8 cellular contexts compared by ENCODE assay signal in genomic region chrX:30713061-30713525, GRCh38. TPM values are rescaled to one million over a fixed set of nuclear protein-coding genes. Genes with fewer than 3 reads are reported as not detected.
A peak's percentile ranks its signal among the peaks of the same experiment; 100 is the strongest.
DNase-seq lines count a peak whose midpoint lies in the region; ATAC-seq and TF ChIP-seq lines count a peak whose summit lies in the region.

No MANE protein-coding gene starts in this region.

- peak; percentile 83 for ATAC-seq in left colon

- H3K27ac Mint-ChIP-seq in brain = no peak overlapping the region

- H3K9me3 Mint-ChIP-seq in brain = no peaks in the 10 kb centered on the region

- peak; percentile 53 for DNase-seq in activated naive CD4-positive, alpha-beta T cell treated with Interleukin-2 at 50 U/mL for 16 hours
- no peak for DNase-seq in activated naive CD4-positive, alpha-beta T cell (lab: John Stamatoyannopoulos, UW)
- peak; percentile 44 for DNase-seq in HCEC 1CT
- peak in 3 of 5 donors; percentile 10 to 88 (median 18) for DNase-seq in T-helper 1 cell
- peak; percentile 34 to 65 for DNase-seq in left colon
- DNase-seq in stimulated activated CD8-positive, alpha-beta memory T cell treated with anti-CD3 and anti-CD28 coated beads, Interleukin-2, amount 100 ng/mL, for 48 hours (ENCODE audit: low read depth in 2 of 2) = peak; percentile 13 to 24

- peaks cover 6% of the 10 kb centered on the region for H3K36me3 Mint-ChIP-seq in brain

- no peaks in the 10 kb centered on the region for H3K27me3 Mint-ChIP-seq in brain

- TF ChIP-seq CTCF in LNCAP (IDR thresholded peaks at IDR 0.05) (peak; percentile 57), brain (conservative IDR thresholded peaks at IDR 0.05) (peak; percentile 63 to 74)

- intact Hi-C loops in left colon (cut with DNase I, micrococcal nuclease) = loop anchor here in 1 of 2 donors (5.0 to 10.0 kb wide), 2 partner anchors 76 to 138 kb away; partner anchors contain the start of gene TASL

- no peak overlapping the region for H3K4me3 Mint-ChIP-seq in brain

- no peaks in the 10 kb centered on the region for H3K4me1 Mint-ChIP-seq in brain

RNA-seq across cellular contexts. Expression of gene GK, which starts 59.9 kb away (rescaled TPM):
- 4.3 TPM for polyA plus RNA-seq in brain (ENCODE audit: insufficient read depth, low read depth, low replicate concordance)
- 10 to 100 TPM; 28.2 to 58.9 TPM for total RNA-seq in left colon

Comparison
In these comparisons a context has a peak if more than half of its experiments do, and no peak if none do; other contexts are left out.
1. DNase-seq: peak in activated naive CD4-positive, alpha-beta T cell treated with Interleukin-2 at 50 U/mL for 16 hours (single experiment), HCEC 1CT (single experiment), T-helper 1 cell (3 of 5), left colon (2 of 2) and stimulated activated CD8-positive, alpha-beta memory T cell treated with anti-CD3 and anti-CD28 coated beads, Interleukin-2, amount 100 ng/mL, for 48 hours (2 of 2); none in activated naive CD4-positive, alpha-beta T cell (0 of 4).